13 cellular contexts compared by ENCODE assay signal in genomic region chr20:32067234-32067821, GRCh38. TPM values are rescaled to one million over a fixed set of nuclear protein-coding genes. Genes with fewer than 3 reads are reported as not detected.
DNase-seq lines count a peak whose midpoint lies in the region; ATAC-seq, FAIRE-seq and TF ChIP-seq lines count a peak whose summit lies in the region.
"Had no signal": no experiment of that assay in that cellular context is flagged by ENCODE, and none has a peak within 500 bp of the region (broad histone marks: within the 10 kb centered on the region; RNA-seq: fewer than 3 reads in every experiment).

No MANE protein-coding gene starts in this region.

- intact Hi-C loops in ascending aorta (cut with DNase I) (no loop called here), tibial artery (cut with DNase I; ENCODE audit: low total_unique reads) (no loop called here)

- H3K9ac ChIP-seq in BLaER1 treated with 17β-estradiol and CSF1 and Interleukin-3, amounts not matched to agents 10 nM and 100 nM, result peak overlapping the region in 9 of 11 experiments; percentile 25 to 92 (median 81); a peak in 13 of 22 replicates
- H3K9ac ChIP-seq: neural progenitor cell had no signal

- peaks cover 0 to 83% (median 66%) of the 10 kb centered on the region in 11 experiments; a peak in 16 of 22 replicates for H3K36me3 ChIP-seq in BLaER1 treated with 17β-estradiol and CSF1 and Interleukin-3, amounts not matched to agents 10 nM and 100 nM
- H3K36me3 ChIP-seq in ascending aorta, result no peaks in the 10 kb centered on the region
- H3K36me3 ChIP-seq in tibial artery, result no peaks in the 10 kb centered on the region
- H3K36me3 ChIP-seq: neural progenitor cell had no signal

- peak; percentile 75 for DNase-seq in HTR-8/SVneo (ENCODE audit: insufficient read length, low spot score)
- peak; percentile 49 for DNase-seq in SKM-1 treated with dmso at 0.1 percent for 144 hours (lab: John Stamatoyannopoulos, UW; ENCODE audit: unreplicated experiment)
- peak; percentile 93 for DNase-seq in iris pigment epithelial cell (ENCODE audit: low read depth)
- no peak for DNase-seq in ascending aorta (ENCODE audit: low spot score in 2 of 2)
- no peak for DNase-seq in tibial artery
- no peak for DNase-seq in activated effector memory CD4-positive, alpha-beta T cell treated with anti-CD3 and anti-CD28 coated beads, Interleukin-2, amount 50 U/mL, for 16 hours
- DNase-seq: DMS53, hypothalamus had no signal

- peaks cover 63 to 99% (median 95%) of the 10 kb centered on the region in 10 experiments for H3K4me1 ChIP-seq in BLaER1 treated with 17β-estradiol and CSF1 and Interleukin-3, amounts not matched to agents 10 nM and 100 nM
- no peaks in the 10 kb centered on the region for H3K4me1 ChIP-seq in ascending aorta
- no peaks in the 10 kb centered on the region for H3K4me1 ChIP-seq in tibial artery

- H3K27ac ChIP-seq in BLaER1 treated with 17β-estradiol and CSF1 and Interleukin-3, amounts not matched to agents 10 nM and 100 nM, result peak overlapping the region; percentile 88 to 100 (median 94)
- no peak overlapping the region for H3K27ac ChIP-seq in ascending aorta
- no peak overlapping the region for H3K27ac ChIP-seq in tibial artery
- H3K27ac ChIP-seq: neural progenitor cell had no signal

- peak; percentile 86 for FAIRE-seq in HTR-8/SVneo (lab: Jason Lieb, UNC)

- H3K9me3 ChIP-seq in BLaER1 treated with 17β-estradiol and CSF1 and Interleukin-3, amounts not matched to agents 10 nM and 100 nM (replicated peaks in 1 of 11), result peaks cover 0 to 30% (median 0%) of the 10 kb centered on the region in 11 experiments; a peak in 7 of 22 replicates
- H3K9me3 ChIP-seq in ascending aorta (no peaks in the 10 kb centered on the region), tibial artery (no peaks in the 10 kb centered on the region)

- H3K4me3 ChIP-seq in BLaER1 treated with 17β-estradiol and CSF1 and Interleukin-3, amounts not matched to agents 10 nM and 100 nM, result 0 out of 20 replicates have a peak overlapping the region, but pooled peaks of 1 of the 10 experiments have one; percentile 18
- H3K4me3 ChIP-seq in ascending aorta (no peak overlapping the region), tibial artery (no peak overlapping the region)
- H3K4me3 ChIP-seq: neural progenitor cell had no signal

- no peaks in the 10 kb centered on the region; a peak in 1 of 22 replicates for H4K20me1 ChIP-seq in BLaER1 treated with 17β-estradiol and CSF1 and Interleukin-3, amounts not matched to agents 10 nM and 100 nM

- H3K4me2 ChIP-seq in BLaER1 treated with 17β-estradiol and CSF1 and Interleukin-3, amounts not matched to agents 10 nM and 100 nM, result peak overlapping the region in 10 of 11 experiments; percentile 22 to 99 (median 80); a peak in 20 of 22 replicates
- H3K4me2 ChIP-seq: neural progenitor cell had no signal

- ATAC-seq in GM18502 (IDR thresholded peaks at IDR 0.05; ENCODE audit: poor library complexity, unreplicated experiment), result no peak
- ATAC-seq: Right ventricle myocardium inferior had no signal

- no peaks in the 10 kb centered on the region for H3K27me3 ChIP-seq in BLaER1 treated with 17β-estradiol and CSF1 and Interleukin-3, amounts not matched to agents 10 nM and 100 nM
- no peaks in the 10 kb centered on the region for H3K27me3 ChIP-seq in ascending aorta
- peaks cover 0 to 22% of the 10 kb centered on the region in 2 donors for H3K27me3 ChIP-seq in tibial artery
- H3K27me3 ChIP-seq: neural progenitor cell had no signal

- TF ChIP-seq CTCF in ascending aorta (IDR thresholded peaks at IDR 0.05) (no peak), tibial artery (IDR thresholded peaks at IDR 0.05) (no peak)

RNA-seq across cellular contexts. Expression of gene HCK, which starts 15.3 kb away (rescaled TPM):
- 16.8 TPM for total RNA-seq in ascending aorta
- total RNA-seq: activated CD8-positive, alpha-beta memory T cell treated with anti-CD3 and anti-CD28 coated beads for 36 hours had no signal

RNA-seq across cellular contexts. Expression of gene TM9SF4, which starts 42.2 kb away (rescaled TPM):
- 29.2 TPM for total RNA-seq in ascending aorta

RNA-seq across cellular contexts. Expression of gene CCM2L, which starts 57.1 kb away (rescaled TPM):
- 38.6 TPM for total RNA-seq in ascending aorta
- total RNA-seq: activated CD8-positive, alpha-beta memory T cell treated with anti-CD3 and anti-CD28 coated beads for 36 hours had no signal

Comparison
In these comparisons a context has a peak if more than half of its experiments do, and no peak if none do; other contexts are left out.
1. H3K27ac ChIP-seq: peak in BLaER1 treated with 17β-estradiol and CSF1 and Interleukin-3, amounts not matched to agents 10 nM and 100 nM (11 of 11); none in ascending aorta (0 of 2) and tibial artery (0 of 2).
2. DNase-seq: peak in HTR-8/SVneo (single experiment), SKM-1 treated with dmso at 0.1 percent for 144 hours (single experiment) and iris pigment epithelial cell (single experiment); none in ascending aorta (0 of 2), tibial artery (0 of 2) and activated effector memory CD4-positive, alpha-beta T cell treated with anti-CD3 and anti-CD28 coated beads, Interleukin-2, amount 50 U/mL, for 16 hours (single experiment).